In the genomic region with DNA sequence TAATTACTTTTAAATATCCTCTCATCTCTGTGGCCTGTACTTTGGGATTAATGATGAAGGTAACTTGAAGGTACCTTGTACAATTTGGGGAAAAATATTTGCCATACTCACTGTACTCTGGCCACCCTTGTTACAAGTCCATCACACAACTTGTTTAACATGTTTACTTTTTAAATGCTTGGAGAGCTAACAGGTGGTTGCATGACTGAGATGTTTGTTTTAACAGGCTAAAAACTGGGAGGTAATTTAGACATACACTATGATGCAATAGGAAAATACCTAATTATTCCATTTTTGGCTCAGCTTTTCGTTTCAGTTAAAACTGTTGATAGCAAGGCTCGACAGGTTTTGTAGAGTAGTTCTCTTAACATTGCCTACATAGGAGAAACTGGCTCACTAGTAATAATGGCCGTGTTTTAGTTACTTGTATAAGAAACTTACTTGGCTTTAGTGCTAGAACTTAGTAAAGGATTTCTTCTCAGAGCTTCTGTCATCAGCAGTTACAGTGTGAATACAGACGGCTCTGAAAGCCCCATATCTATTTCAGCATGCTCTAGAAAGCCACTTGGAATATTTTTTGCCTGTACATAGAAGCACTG, we compare ENCODE assay signal across 22 cellular contexts.
DNase-seq lines count a peak whose midpoint lies in the region; ATAC-seq, FAIRE-seq and TF ChIP-seq lines count a peak whose summit lies in the region.
"Had no signal": no experiment of that assay in that cellular context is flagged by ENCODE, and none has a peak within 500 bp of the region (broad histone marks: within the 10 kb centered on the region; RNA-seq: fewer than 3 reads in every experiment).

No MANE protein-coding gene starts in this region.

- no peaks in the 10 kb centered on the region for H3K27me3 Mint-ChIP-seq in neural progenitor cell (ENCODE audit: insufficient read depth, low read depth)
- H3K27me3 Mint-ChIP-seq: activated naive CD4-positive, alpha-beta T cell treated with anti-CD3 and anti-CD28 coated beads, Interleukin-2, amount 50 U/mL, for 24 hours; central memory CD8-positive, alpha-beta T cell had no signal

- no peak for FAIRE-seq in HepG2 (lab: Jason Lieb, UNC)
- FAIRE-seq: endometrium, GM18507, H1 had no signal

- no TSS peak for BruUV-seq in HepG2 (replicated peaks; lab: Mats Ljungman, UMichigan)

- H3K9ac ChIP-seq in HepG2 (ENCODE audit: insufficient read depth, low read depth, low read length) (no peak overlapping the region), neural progenitor cell (no peak overlapping the region)

- H3F3A ChIP-seq in neural progenitor cell (ENCODE audit: low read depth), result peaks cover 18% of the 10 kb centered on the region

- DNase-seq in M059J (ENCODE audit: low read depth) (peak; percentile 18), SHP77 (lab: John Stamatoyannopoulos, UW) (peak; percentile 11 to 22), HepG2 (ENCODE audit: low spot score) (peak; percentile 72), neural progenitor cell (ENCODE audit: low spot score) (no peak), middle frontal gyrus (ENCODE audit: extremely low spot score, low spot score) (no peak)
- DNase-seq: activated CD4-positive, alpha-beta T cell treated with anti-CD3 and anti-CD28 coated beads for 4 hours; activated T-cell treated with anti-CD3 and anti-CD28 coated beads for 4 hours; gastrocnemius medialis; NCI-H187 treated with DMSO at 0.1 percent for 48 hours; SJCRH30; stimulated activated CD4-positive, alpha-beta T cell treated with anti-CD3 and anti-CD28 coated beads, Interleukin-1b, Interleukin-23, amount 100 ng/mL, for 48 hours had no signal

- no peak overlapping the region for H2AFZ ChIP-seq in HepG2 (ENCODE audit: low read length)
- H2AFZ ChIP-seq in neural progenitor cell (replicated peaks), result no peak overlapping the region

- peak; percentile 83 for ATAC-seq in HepG2
- no peak for ATAC-seq in GM21528 (IDR thresholded peaks at IDR 0.05; ENCODE audit: low FRiP score, unreplicated experiment)
- ATAC-seq in GM18519 (IDR thresholded peaks at IDR 0.05; ENCODE audit: low FRiP score, unreplicated experiment), result no peak
- ATAC-seq: gastrocnemius medialis had no signal

- no peaks in the 10 kb centered on the region for H3K27me3 ChIP-seq in HepG2 (ENCODE audit: control insufficient read depth in 1 of 2, insufficient read depth in 2 of 2, low read length in 2 of 2)
- H3K27me3 ChIP-seq in neural progenitor cell, result no peaks in the 10 kb centered on the region
- H3K27me3 ChIP-seq: gastrocnemius medialis, right atrium auricular region, SJCRH30 had no signal

- H3K4me1 ChIP-seq in HepG2 (ENCODE audit: insufficient read depth, low read length), result peaks cover 51% of the 10 kb centered on the region
- peaks cover 41% of the 10 kb centered on the region for H3K4me1 ChIP-seq in neural progenitor cell
- H3K4me1 ChIP-seq: gastrocnemius medialis, right atrium auricular region had no signal

- no peaks in the 10 kb centered on the region for H4K20me1 ChIP-seq in HepG2 (ENCODE audit: insufficient read depth, low read length)
- H4K20me1 ChIP-seq in neural progenitor cell (ENCODE audit: low read depth), result no peaks in the 10 kb centered on the region

- H3K36me3 Mint-ChIP-seq in neural progenitor cell, result peaks cover 2% of the 10 kb centered on the region

- peak overlapping the region; percentile 40 for H3K27ac ChIP-seq in 22Rv1
- H3K27ac ChIP-seq in HepG2 (ENCODE audit: extremely low read length, insufficient read depth, low read length), result peak overlapping the region; percentile 31
- H3K27ac ChIP-seq in neural progenitor cell, result no peak overlapping the region
- H3K27ac ChIP-seq: gastrocnemius medialis, right atrium auricular region, SJCRH30 had no signal

- TF ChIP-seq EP300 in HepG2 (IDR thresholded peaks at IDR 0.05; ENCODE audit: low read depth in 2 of 2, low read length in 2 of 2) (peak in 1 of 2 experiments; percentile 88; a peak in 2 of 4 replicates), HepG2 (CRISPR knock-in tag; IDR thresholded peaks at IDR 0.05; ENCODE audit: borderline replicate concordance) (peak; percentile 53; the same call in 1 of the 2 replicates)

- TF ChIP-seq CTCF in 22Rv1 (IDR thresholded peaks at IDR 0.05) (no peak), HepG2 (CRISPR knock-in tag; IDR thresholded peaks at IDR 0.05) (no peak), neural progenitor cell (IDR thresholded peaks at IDR 0.05) (no peak)

- POLR2A ChIA-PET in HepG2 (lab: Yijun Ruan, JAX), result no interaction called here

- intact Hi-C loops in HepG2 (cut with micrococcal nuclease; ENCODE audit: unreplicated experiment), result no loop called here

- no peak for TF ChIP-seq RAD21 in HepG2 (CRISPR knock-in tag; IDR thresholded peaks at IDR 0.05)

- H3K36me3 ChIP-seq in HepG2 (replicated peaks in 1 of 2; ENCODE audit: control insufficient read depth in 1 of 2, insufficient read depth in 2 of 2, low read length in 2 of 2) (no peaks in the 10 kb centered on the region), neural progenitor cell (no peaks in the 10 kb centered on the region)
- H3K36me3 ChIP-seq: gastrocnemius medialis, right atrium auricular region, SJCRH30 had no signal

- in situ Hi-C loops in HepG2 (cut with HindIII; ENCODE audit: extremely low pct_ligation_motif_present, low pct_unique_long_range_greater_than_20kb), result no loop called here

- CTCF ChIA-PET in HepG2 (lab: Yijun Ruan, JAX; ENCODE audit: low intra/inter-chr PET ratio, low total read pairs), result no interaction called here

- peaks cover 38% of the 10 kb centered on the region for H3K4me1 Mint-ChIP-seq in neural progenitor cell

- no peak overlapping the region for H3K27ac Mint-ChIP-seq in neural progenitor cell
- H3K27ac Mint-ChIP-seq: activated naive CD4-positive, alpha-beta T cell treated with anti-CD3 and anti-CD28 coated beads, Interleukin-2, amount 50 U/mL, for 24 hours; T-helper 2 cell treated with Interferon-gamma antibody and Interleukin-4, amounts not matched to agents 5 μg/mL and 100 μg/mL, for 36 hours had no signal

- peak overlapping the region in 1 of 3 experiments; percentile 3; a peak in 1 of 6 replicates for H3K4me3 ChIP-seq in HepG2 (replicated peaks in 1 of 3; ENCODE audit: insufficient read depth in 1 of 3, low read depth in 2 of 3, low read length in 3 of 3)
- no peak overlapping the region for H3K4me3 ChIP-seq in neural progenitor cell
- H3K4me3 ChIP-seq: gastrocnemius medialis, right atrium auricular region, SJCRH30 had no signal

- H3K4me2 ChIP-seq in HepG2 (ENCODE audit: low read depth, low read length), result peak overlapping the region; percentile 43
- H3K4me2 ChIP-seq in neural progenitor cell, result no peak overlapping the region

- no peak for TF ChIP-seq POLR2A in HepG2 (IDR thresholded peaks at IDR 0.05; ENCODE audit: insufficient read depth in 1 of 2, low read depth in 2 of 2, low read length in 2 of 2)

- H3K79me2 ChIP-seq in HepG2 (ENCODE audit: insufficient read depth, low read length) (no peaks in the 10 kb centered on the region), neural progenitor cell (ENCODE audit: low read depth) (no peaks in the 10 kb centered on the region)

- H3K9me3 ChIP-seq in HepG2 (ENCODE audit: low read length), result no peaks in the 10 kb centered on the region
- H3K9me3 ChIP-seq in neural progenitor cell (ENCODE audit: low read depth), result no peaks in the 10 kb centered on the region
- H3K9me3 ChIP-seq: gastrocnemius medialis, right atrium auricular region, SJCRH30 had no signal

- no peaks in the 10 kb centered on the region for H3K9me3 Mint-ChIP-seq in neural progenitor cell
- H3K9me3 Mint-ChIP-seq: activated naive CD4-positive, alpha-beta T cell treated with anti-CD3 and anti-CD28 coated beads, Interleukin-2, amount 50 U/mL, for 24 hours; central memory CD8-positive, alpha-beta T cell; T-helper 2 cell treated with Interferon-gamma antibody and Interleukin-4, amounts not matched to agents 5 μg/mL and 100 μg/mL, for 36 hours had no signal

- no peak overlapping the region for H3K4me3 Mint-ChIP-seq in neural progenitor cell
- H3K4me3 Mint-ChIP-seq: activated naive CD4-positive, alpha-beta T cell treated with anti-CD3 and anti-CD28 coated beads, Interleukin-2, amount 50 U/mL, for 24 hours; central memory CD8-positive, alpha-beta T cell; neural crest cell; T-helper 2 cell treated with Interferon-gamma antibody and Interleukin-4, amounts not matched to agents 5 μg/mL and 100 μg/mL, for 36 hours had no signal

- WGBS in HepG2 (ENCODE audit: low lambda C conversion rate), result 15% methylated on average over 4 of the region's 4 CpGs

TF ChIP-seq in HepG2, 621 proteins besides CTCF, POLR2A, EP300 and RAD21 (continues in another document):
- no peak for TF ChIP-seq ZBTB1 (CRISPR knock-in tag; IDR thresholded peaks at IDR 0.05; ENCODE audit: borderline replicate concordance)
- TF ChIP-seq ZFP1 (CRISPR knock-in tag; IDR thresholded peaks at IDR 0.05), result no peak
- TF ChIP-seq HOXA3 (CRISPR knock-in tag; IDR thresholded peaks at IDR 0.05), result no peak
- no peak; the same call in 1 of the 2 replicates for TF ChIP-seq ZNF614 (CRISPR knock-in tag; IDR thresholded peaks at IDR 0.05; ENCODE audit: borderline replicate concordance)
- TF ChIP-seq, protein P1, sequence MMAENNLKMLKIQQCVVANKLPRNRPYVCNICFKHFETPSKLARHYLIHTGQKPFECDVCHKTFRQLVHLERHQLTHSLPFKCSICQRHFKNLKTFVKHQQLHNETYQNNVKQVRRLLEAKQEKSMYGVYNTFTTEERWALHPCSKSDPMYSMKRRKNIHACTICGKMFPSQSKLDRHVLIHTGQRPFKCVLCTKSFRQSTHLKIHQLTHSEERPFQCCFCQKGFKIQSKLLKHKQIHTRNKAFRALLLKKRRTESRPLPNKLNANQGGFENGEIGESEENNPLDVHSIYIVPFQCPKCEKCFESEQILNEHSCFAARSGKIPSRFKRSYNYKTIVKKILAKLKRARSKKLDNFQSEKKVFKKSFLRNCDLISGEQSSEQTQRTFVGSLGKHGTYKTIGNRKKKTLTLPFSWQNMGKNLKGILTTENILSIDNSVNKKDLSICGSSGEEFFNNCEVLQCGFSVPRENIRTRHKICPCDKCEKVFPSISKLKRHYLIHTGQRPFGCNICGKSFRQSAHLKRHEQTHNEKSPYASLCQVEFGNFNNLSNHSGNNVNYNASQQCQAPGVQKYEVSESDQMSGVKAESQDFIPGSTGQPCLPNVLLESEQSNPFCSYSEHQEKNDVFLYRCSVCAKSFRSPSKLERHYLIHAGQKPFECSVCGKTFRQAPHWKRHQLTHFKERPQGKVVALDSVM (CRISPR knock-in tag; IDR thresholded peaks at IDR 0.05), result no peak
- no peak for TF ChIP-seq KDM5A (IDR thresholded peaks at IDR 0.05; ENCODE audit: borderline replicate concordance, low read length)

Comparison
In these comparisons a context has a peak if more than half of its experiments do, and no peak if none do; other contexts are left out.
1. DNase-seq: peak in M059J (single experiment), SHP77 (2 of 2) and HepG2 (single experiment); none in neural progenitor cell (single experiment) and middle frontal gyrus (single experiment).